10 cellular contexts compared by ENCODE assay signal in the genomic region with DNA sequence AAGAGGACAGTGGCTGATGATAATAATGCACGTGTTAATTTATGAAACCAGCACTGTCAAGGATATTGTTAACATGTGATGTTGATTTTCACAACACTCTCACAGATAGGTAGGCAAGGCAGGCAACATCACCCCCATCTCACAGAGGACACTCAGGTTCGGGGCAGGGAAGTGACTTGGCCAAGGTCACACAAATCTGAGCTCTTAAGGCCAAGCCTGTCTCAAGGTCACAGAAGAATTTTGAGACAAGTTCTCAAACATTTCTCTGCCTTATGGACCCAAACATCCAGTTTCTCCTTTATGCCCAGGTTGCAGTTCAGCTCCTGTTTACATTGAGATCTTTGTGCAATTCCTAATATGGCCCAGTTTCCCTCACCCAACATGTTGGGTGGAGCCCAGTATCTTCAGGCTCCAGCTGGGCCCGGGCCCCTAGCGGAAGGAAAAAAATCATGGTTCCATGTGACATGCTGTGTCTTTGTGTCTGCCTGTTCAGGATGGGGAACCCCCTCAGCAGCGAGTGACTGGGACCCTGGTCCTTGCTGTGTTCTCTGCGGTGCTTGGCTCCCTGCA. TPM values are rescaled to one million over a fixed set of nuclear protein-coding genes. Genes with fewer than 3 reads are reported as not detected.
DNase-seq lines count a peak whose midpoint lies in the region; ATAC-seq and TF ChIP-seq lines count a peak whose summit lies in the region.
"Had no signal": no experiment of that assay in that cellular context is flagged by ENCODE, and none has a peak within 500 bp of the region (broad histone marks: within the 10 kb centered on the region; RNA-seq: fewer than 3 reads in every experiment).

No MANE protein-coding gene starts in this region.

- peaks cover 63% of the 10 kb centered on the region for H3K4me1 ChIP-seq in left ventricle myocardium inferior

- peaks cover 10% of the 10 kb centered on the region for H3K4me1 Mint-ChIP-seq in activated CD4-positive, alpha-beta T cell treated with anti-CD3 and anti-CD28 coated beads, Interleukin-2, amount 10 ng/mL, durations not matched to agents 24 days and 14 days
- H3K4me1 Mint-ChIP-seq in T-cell, result peaks cover 16 to 34% (median 26%) of the 10 kb centered on the region in 3 donors
- peaks cover 26% of the 10 kb centered on the region for H3K4me1 Mint-ChIP-seq in stimulated activated effector memory CD8-positive, alpha-beta T cell treated with anti-CD3 and anti-CD28 coated beads, Interleukin-12 subunit alpha, Interleukin-12 subunit beta, amount 100 ng/mL, for 72 hours
- H3K4me1 Mint-ChIP-seq in CD14-positive monocyte, result peaks cover 30% of the 10 kb centered on the region

- H3K36me3 Mint-ChIP-seq in activated CD4-positive, alpha-beta T cell treated with anti-CD3 and anti-CD28 coated beads, Interleukin-2, amount 10 ng/mL, durations not matched to agents 24 days and 14 days (ENCODE audit: low read depth), result no peaks in the 10 kb centered on the region
- H3K36me3 Mint-ChIP-seq in T-cell (no peaks in the 10 kb centered on the region), CD14-positive monocyte (peaks cover 0 to 5% of the 10 kb centered on the region in 2 donors)
- H3K36me3 Mint-ChIP-seq in stimulated activated effector memory CD8-positive, alpha-beta T cell treated with anti-CD3 and anti-CD28 coated beads, Interleukin-12 subunit alpha, Interleukin-12 subunit beta, amount 100 ng/mL, for 72 hours, result no peaks in the 10 kb centered on the region

- peaks cover 47% of the 10 kb centered on the region for H3K27me3 ChIP-seq in left ventricle myocardium inferior (ENCODE audit: low read depth)

- peak overlapping the region; percentile 76 for H3K4me3 ChIP-seq in left ventricle myocardium inferior

- no peaks in the 10 kb centered on the region for H3K9me3 Mint-ChIP-seq in activated CD4-positive, alpha-beta T cell treated with anti-CD3 and anti-CD28 coated beads, Interleukin-2, amount 10 ng/mL, durations not matched to agents 24 days and 14 days
- H3K9me3 Mint-ChIP-seq in T-cell (no peaks in the 10 kb centered on the region), CD14-positive monocyte (peaks cover 0 to 15% (median 2%) of the 10 kb centered on the region in 7 donors)
- H3K9me3 Mint-ChIP-seq in stimulated activated effector memory CD8-positive, alpha-beta T cell treated with anti-CD3 and anti-CD28 coated beads, Interleukin-12 subunit alpha, Interleukin-12 subunit beta, amount 100 ng/mL, for 72 hours, result no peaks in the 10 kb centered on the region

- peaks cover 34% of the 10 kb centered on the region for H3K36me3 ChIP-seq in left ventricle myocardium inferior

- POLR2A ChIA-PET in T-cell (lab: Charles Lee), result no interaction called here

- TF ChIP-seq CTCF in left ventricle myocardium inferior (IDR thresholded peaks at IDR 0.05; ENCODE audit: borderline replicate concordance), result peak; percentile 23
- TF ChIP-seq CTCF in CD14-positive monocyte (IDR thresholded peaks at IDR 0.05), result no peak

- peaks cover 39% of the 10 kb centered on the region for H3K27me3 Mint-ChIP-seq in activated CD4-positive, alpha-beta T cell treated with anti-CD3 and anti-CD28 coated beads, Interleukin-2, amount 10 ng/mL, durations not matched to agents 24 days and 14 days
- peaks cover 12 to 41% of the 10 kb centered on the region in 2 donors for H3K27me3 Mint-ChIP-seq in T-cell
- peaks cover 53 to 85% (median 58%) of the 10 kb centered on the region in 3 donors for H3K27me3 Mint-ChIP-seq in CD14-positive monocyte (ENCODE audit: low read depth in 3 of 3)

- peak overlapping the region; percentile 95 for H3K27ac ChIP-seq in left ventricle myocardium inferior (replicated peaks)

- no peaks in the 10 kb centered on the region for H3K9me3 ChIP-seq in left ventricle myocardium inferior (replicated peaks)

- intact Hi-C loops in activated CD4-positive, alpha-beta T cell treated with anti-CD3 and anti-CD28 coated beads, Interleukin-2, amount 10 ng/mL, durations not matched to agents 24 days and 14 days (cut with micrococcal nuclease), result no loop called here
- intact Hi-C loops in left ventricle myocardium inferior (cut with micrococcal nuclease), result no loop called here
- intact Hi-C loops in CD14-positive monocyte (cut with micrococcal nuclease), result loop anchor here in 1 of 2 donors (5.0 kb wide), 1 partner anchor 59 kb away; no protein-coding TSS in a partner anchor

- ATAC-seq in T-cell (replicated peaks in 1 of 4) (no peak), GM19328 (IDR thresholded peaks at IDR 0.05; ENCODE audit: unreplicated experiment) (no peak)
- ATAC-seq in stimulated activated effector memory CD8-positive, alpha-beta T cell treated with anti-CD3 and anti-CD28 coated beads, Interleukin-12 subunit alpha, Interleukin-12 subunit beta, amount 100 ng/mL, for 72 hours, result no peak

- CTCF ChIA-PET in T-cell (lab: Charles Lee), result interaction anchor here (0.5 to 0.8 kb wide), 2 partner anchors 68 to 239 kb away, joined by 3 to 4 read pairs; no protein-coding TSS in a partner anchor

- H3K27ac Mint-ChIP-seq in activated CD4-positive, alpha-beta T cell treated with anti-CD3 and anti-CD28 coated beads, Interleukin-2, amount 10 ng/mL, durations not matched to agents 24 days and 14 days, result no peak overlapping the region
- H3K27ac Mint-ChIP-seq in T-cell, result no peak overlapping the region
- no peak overlapping the region for H3K27ac Mint-ChIP-seq in stimulated activated effector memory CD8-positive, alpha-beta T cell treated with anti-CD3 and anti-CD28 coated beads, Interleukin-12 subunit alpha, Interleukin-12 subunit beta, amount 100 ng/mL, for 72 hours
- peak overlapping the region in 3 of 7 donors; percentile 8 to 41 (median 35) for H3K27ac Mint-ChIP-seq in CD14-positive monocyte

- H3K4me3 Mint-ChIP-seq in activated CD4-positive, alpha-beta T cell treated with anti-CD3 and anti-CD28 coated beads, Interleukin-2, amount 10 ng/mL, durations not matched to agents 24 days and 14 days, result peak overlapping the region; percentile 6
- H3K4me3 Mint-ChIP-seq in T-cell, result peak overlapping the region in 2 of 3 donors; percentile 21 to 77
- H3K4me3 Mint-ChIP-seq in stimulated activated effector memory CD8-positive, alpha-beta T cell treated with anti-CD3 and anti-CD28 coated beads, Interleukin-12 subunit alpha, Interleukin-12 subunit beta, amount 100 ng/mL, for 72 hours, result peak overlapping the region; percentile 76
- H3K4me3 Mint-ChIP-seq in CD14-positive monocyte, result peak overlapping the region in 1 of 2 donors; percentile 82

- DNase-seq in activated CD4-positive, alpha-beta T cell treated with anti-CD3 and anti-CD28 coated beads, Interleukin-2, amount 10 ng/mL, durations not matched to agents 24 days and 14 days, result no peak
- no peak for DNase-seq in activated CD4-positive, alpha-beta T cell treated with anti-CD3 and anti-CD28 coated beads, Interleukin-2, amount 50 U/mL, for 1 hour
- DNase-seq in T-cell (no peak), left ventricle myocardium inferior (no peak), NOMO-1 (lab: John Stamatoyannopoulos, UW; ENCODE audit: unreplicated experiment in 2 of 2) (no peak), CD14-positive monocyte (ENCODE audit: low spot score) (no peak)
- no peak for DNase-seq in stimulated activated effector memory CD8-positive, alpha-beta T cell treated with anti-CD3 and anti-CD28 coated beads, Interleukin-12 subunit alpha, Interleukin-12 subunit beta, amount 100 ng/mL, for 72 hours (ENCODE audit: low spot score in 2 of 2)
- DNase-seq: activated CD4-positive, alpha-beta T cell treated with anti-CD3 and anti-CD28 coated beads for 4 hours; hippocampal formation had no signal

RNA-seq across cellular contexts. Expression of gene SLC2A4, which starts 1.3 kb away (rescaled TPM):
- 0.17 and 0.37 TPM in 2 replicates for total RNA-seq in activated CD4-positive, alpha-beta T cell treated with anti-CD3 and anti-CD28 coated beads, Interleukin-2, amount 10 ng/mL, durations not matched to agents 24 days and 14 days
- total RNA-seq in T-cell, result under 1 TPM in 1 of 5 donors, not detected in 4; 0.06 TPM
- 146 TPM for total RNA-seq in left ventricle myocardium inferior
- polyA plus RNA-seq in CD14-positive monocyte, result not detected

RNA-seq across cellular contexts. Expression of gene YBX2, which starts 11.6 kb away (rescaled TPM):
- total RNA-seq in activated CD4-positive, alpha-beta T cell treated with anti-CD3 and anti-CD28 coated beads, Interleukin-2, amount 10 ng/mL, durations not matched to agents 24 days and 14 days, result 0.21 and 0.33 TPM in 2 replicates
- under 1 TPM in 4 of 5 donors, not detected in 1; 0.20 to 0.57 (median 0.45) TPM for total RNA-seq in T-cell
- 0.77 TPM for total RNA-seq in left ventricle myocardium inferior
- not detected for polyA plus RNA-seq in CD14-positive monocyte

RNA-seq across cellular contexts. Expression of gene CLDN7, which starts 20.6 kb away (rescaled TPM):
- 0.31 and 0.40 TPM in 2 replicates for total RNA-seq in activated CD4-positive, alpha-beta T cell treated with anti-CD3 and anti-CD28 coated beads, Interleukin-2, amount 10 ng/mL, durations not matched to agents 24 days and 14 days
- total RNA-seq in T-cell, result 1 to 10 TPM; 2.4 to 5.9 (median 2.9) TPM
- 1.6 TPM for total RNA-seq in left ventricle myocardium inferior
- polyA plus RNA-seq in CD14-positive monocyte, result 1 to 10 TPM in 1 of 2 donors, under 1 TPM in 1; 0.49 to 2.1 TPM

RNA-seq across cellular contexts. Expression of gene EIF5A, which starts 24.6 kb away (rescaled TPM):
- total RNA-seq in activated CD4-positive, alpha-beta T cell treated with anti-CD3 and anti-CD28 coated beads, Interleukin-2, amount 10 ng/mL, durations not matched to agents 24 days and 14 days, result 1,303 and 1,327 TPM in 2 replicates
- total RNA-seq in T-cell (100 to 1,000 TPM; 286 to 481 (median 306) TPM), left ventricle myocardium inferior (250 TPM)
- 100 to 1,000 TPM; 465 to 485 TPM for polyA plus RNA-seq in CD14-positive monocyte

RNA-seq across cellular contexts. Expression of gene ELP5, which starts 30.8 kb away (rescaled TPM):
- 74.3 and 76.8 TPM in 2 replicates for total RNA-seq in activated CD4-positive, alpha-beta T cell treated with anti-CD3 and anti-CD28 coated beads, Interleukin-2, amount 10 ng/mL, durations not matched to agents 24 days and 14 days
- total RNA-seq in T-cell (10 to 100 TPM; 29.8 to 35.9 (median 33.3) TPM), left ventricle myocardium inferior (62.5 TPM)
- 10 to 100 TPM; 44.1 to 49.5 TPM for polyA plus RNA-seq in CD14-positive monocyte

Comparison
In these comparisons a context has a peak if more than half of its experiments do, and no peak if none do; other contexts are left out.
1. RNA of gene SLC2A4, which starts 1.3 kb away (total RNA-seq): 146 TPM in left ventricle myocardium inferior (single experiment); 0.17 to 0.37 TPM in activated CD4-positive, alpha-beta T cell treated with anti-CD3 and anti-CD28 coated beads, Interleukin-2, amount 10 ng/mL, durations not matched to agents 24 days and 14 days and 0.06 TPM in T-cell; every median in the first group is over 100 times any median in the second.